In the genomic region with DNA sequence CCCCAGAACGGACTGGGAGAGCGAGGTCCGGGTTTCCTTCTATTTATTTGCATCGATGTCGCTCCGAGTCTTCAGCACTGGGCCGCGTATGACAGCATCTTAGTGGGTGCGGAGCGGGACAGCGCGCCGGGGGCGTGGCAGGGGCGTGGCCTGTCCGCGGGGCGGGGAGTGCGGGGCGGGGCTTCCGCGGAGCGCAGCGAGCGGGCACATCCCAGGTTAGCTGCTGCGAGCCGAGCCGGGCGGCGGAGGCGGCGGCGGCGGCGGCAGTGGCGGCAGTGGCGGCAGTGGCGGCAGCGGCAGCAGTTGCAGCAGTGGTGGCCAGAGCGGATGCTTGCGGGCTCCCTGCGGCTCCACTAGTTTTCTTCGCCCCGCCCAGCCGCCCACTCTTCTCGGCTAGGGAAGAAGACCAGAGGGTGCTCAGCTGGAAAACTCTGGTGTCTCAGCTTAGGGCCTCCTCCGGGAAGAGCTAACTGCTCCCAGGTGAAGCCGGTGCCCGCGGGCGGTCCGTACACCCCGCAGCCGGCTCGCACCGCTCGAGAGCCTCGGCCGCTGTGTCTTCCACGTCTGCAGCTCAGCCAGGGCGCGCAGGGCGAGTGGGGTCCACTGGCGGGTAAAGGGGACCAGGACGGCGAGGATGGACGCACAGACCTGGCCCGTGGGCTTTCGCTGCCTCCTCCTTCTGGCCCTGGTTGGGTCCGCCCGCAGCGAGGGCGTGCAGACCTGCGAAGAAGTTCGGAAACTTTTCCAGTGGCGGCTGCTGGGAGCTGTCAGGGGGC, we compare ENCODE assay signal across 8 cellular contexts. TPM values are rescaled to one million over a fixed set of nuclear protein-coding genes. Genes with fewer than 3 reads are reported as not detected.
DNase-seq lines count a peak whose midpoint lies in the region; ATAC-seq and TF ChIP-seq lines count a peak whose summit lies in the region.

Gene GPC5, plus strand, starts transcription at position 209 of the 776 bp plus-strand sequence.

- H3K9me3 ChIP-seq in CD4-positive, alpha-beta memory T cell (ENCODE audit: control insufficient read depth in 1 of 2, low read length in 2 of 2), result no peaks in the 10 kb centered on the region
- H3K9me3 ChIP-seq in OCI-LY7 (ENCODE audit: low read length), result no peaks in the 10 kb centered on the region

- peak within 1 kb of the TSS in 1 of 2 donors; percentile 46 for H3K4me3 ChIP-seq in CD4-positive, alpha-beta memory T cell (ENCODE audit: low read length in 2 of 2)
- peak within 1 kb of the TSS; percentile 41 for H3K4me3 ChIP-seq in OCI-LY7 (ENCODE audit: low read depth, low read length, poor library complexity, severe bottlenecking)
- peak within 1 kb of the TSS; percentile 44 for H3K4me3 ChIP-seq in fibroblast of mammary gland (ENCODE audit: control insufficient read depth, low read depth, low read length)

- TF ChIP-seq CTCF in OCI-LY7 (conservative IDR thresholded peaks at IDR 0.05; ENCODE audit: low read length) (no peak), fibroblast of mammary gland (conservative IDR thresholded peaks at IDR 0.05; ENCODE audit: control insufficient read depth, insufficient read depth, low read depth, low read length) (no peak), nephron (IDR thresholded peaks at IDR 0.05; ENCODE audit: unreplicated experiment in 3 of 3) (no peak)

- peak within 1 kb of the TSS; percentile 44 for H3K4me2 ChIP-seq in OCI-LY7 (ENCODE audit: low read length)

- peak within 1 kb of the TSS in 2 of 7 donors; percentile 5 to 42 for H3K27ac Mint-ChIP-seq in CD4-positive, alpha-beta memory T cell
- H3K27ac Mint-ChIP-seq in nephron, result no peak within 1 kb of the TSS

- no peaks in the 10 kb centered on the region for H3K36me3 Mint-ChIP-seq in CD4-positive, alpha-beta memory T cell
- no peaks in the 10 kb centered on the region for H3K36me3 Mint-ChIP-seq in activated T-cell treated with anti-CD3 and anti-CD28 coated beads, Interleukin-2, amount 50 U/mL, for 4 hours (ENCODE audit: insufficient read depth)
- no peaks in the 10 kb centered on the region for H3K36me3 Mint-ChIP-seq in nephron (ENCODE audit: low read depth)

- H4K20me1 ChIP-seq in OCI-LY7 (ENCODE audit: insufficient read depth, low read length), result peaks cover 12% of the 10 kb centered on the region; the same call in 1 of the 2 replicates

- peaks cover 17% of the 10 kb centered on the region for H3K4me1 ChIP-seq in CD4-positive, alpha-beta memory T cell (ENCODE audit: insufficient read depth, low read length)
- H3K4me1 ChIP-seq in OCI-LY7 (ENCODE audit: insufficient read depth, low read length, poor library complexity, severe bottlenecking), result peaks cover 10% of the 10 kb centered on the region

- POLR2A ChIA-PET in CD4-positive, alpha-beta memory T cell (lab: Charles Lee; ENCODE audit: partially characterized antibody), result interaction anchor here (0.8 kb wide), 1 partner anchor 52 kb away, joined by 3 read pairs; the partner anchor contains the start of gene MIR17HG
- POLR2A ChIA-PET in OCI-LY7 (lab: Charles Lee), result interaction anchor here (0.9 to 2.0 kb wide), 6 partner anchors 8 to 255 kb away, joined by 3 to 9 read pairs (median 4); partner anchors contain the start of gene MIR17HG

- no peak within 1 kb of the TSS for H3K27ac ChIP-seq in CD4-positive, alpha-beta memory T cell (ENCODE audit: low read depth, low read length)
- no peak within 1 kb of the TSS for H3K27ac ChIP-seq in OCI-LY7 (ENCODE audit: low read depth, low read length, poor library complexity, severe bottlenecking)

- H3K79me2 ChIP-seq in OCI-LY7 (ENCODE audit: insufficient read depth, low read depth, low read length), result no peaks in the 10 kb centered on the region

- H3K36me3 ChIP-seq in CD4-positive, alpha-beta memory T cell (ENCODE audit: insufficient read depth, low read length), result no peaks in the 10 kb centered on the region
- H3K36me3 ChIP-seq in OCI-LY7 (ENCODE audit: insufficient read depth, low read length), result no peaks in the 10 kb centered on the region

- peak within 1 kb of the TSS; percentile 71 to 90 (median 80) for H3K4me3 Mint-ChIP-seq in CD4-positive, alpha-beta memory T cell
- H3K4me3 Mint-ChIP-seq in activated T-cell treated with anti-CD3 and anti-CD28 coated beads, Interleukin-2, amount 50 U/mL, for 4 hours, result peak within 1 kb of the TSS; percentile 72
- peak within 1 kb of the TSS; percentile 85 to 91 (median 85) for H3K4me3 Mint-ChIP-seq in nephron

- ATAC-seq in GM19452 (IDR thresholded peaks at IDR 0.05; ENCODE audit: unreplicated experiment) (peak; percentile 96), HG03521 (IDR thresholded peaks at IDR 0.05; ENCODE audit: unreplicated experiment) (peak; percentile 98)
- ATAC-seq in activated T-cell treated with anti-CD3 and anti-CD28 coated beads, Interleukin-2, amount 50 U/mL, for 4 hours, result peak; percentile 98 to 100
- ATAC-seq in stimulated activated naive CD8-positive, alpha-beta T cell treated with anti-CD3 and anti-CD28 coated beads, Interleukin-15, Interleukin-2, amounts not matched to agents 100 U/mL and 50 U/mL, for 24 hours, result peak; percentile 99

- H3K9me3 Mint-ChIP-seq in CD4-positive, alpha-beta memory T cell, result no peaks in the 10 kb centered on the region
- H3K9me3 Mint-ChIP-seq in activated T-cell treated with anti-CD3 and anti-CD28 coated beads, Interleukin-2, amount 50 U/mL, for 4 hours, result no peaks in the 10 kb centered on the region
- H3K9me3 Mint-ChIP-seq in nephron, result no peaks in the 10 kb centered on the region

- intact Hi-C loops in CD4-positive, alpha-beta memory T cell (cut with micrococcal nuclease), result loop anchor here (1.0 to 2.0 kb wide), 2 partner anchors 49 to 86 kb away; no protein-coding TSS in a partner anchor
- intact Hi-C loops in OCI-LY7 (cut with micrococcal nuclease; ENCODE audit: unreplicated experiment), result no loop called here

- CTCF ChIA-PET in CD4-positive, alpha-beta memory T cell (lab: Charles Lee; ENCODE audit: partially characterized antibody), result interaction anchor here (1.0 to 1.1 kb wide), 3 partner anchors 13 to 49 kb away, joined by 3 to 4 read pairs (median 4); no protein-coding TSS in a partner anchor
- CTCF ChIA-PET in OCI-LY7 (lab: Charles Lee; ENCODE audit: unreplicated experiment), result interaction anchor here (0.5 to 0.9 kb wide), 2 partner anchors 10 to 317 kb away, joined by 3 to 6 read pairs; no protein-coding TSS in a partner anchor

- peaks cover 12% of the 10 kb centered on the region for H3K27me3 ChIP-seq in CD4-positive, alpha-beta memory T cell (ENCODE audit: insufficient read depth, low read length)

- peaks cover 7 to 17% (median 14%) of the 10 kb centered on the region in 4 donors for H3K4me1 Mint-ChIP-seq in CD4-positive, alpha-beta memory T cell
- H3K4me1 Mint-ChIP-seq in activated T-cell treated with anti-CD3 and anti-CD28 coated beads, Interleukin-2, amount 50 U/mL, for 4 hours (ENCODE audit: low read depth), result peaks cover 8% of the 10 kb centered on the region
- no peaks in the 10 kb centered on the region for H3K4me1 Mint-ChIP-seq in nephron

- no peaks in the 10 kb centered on the region for H3K9me2 ChIP-seq in OCI-LY7 (ENCODE audit: insufficient read depth, low read length)

- DNase-seq in CD4-positive, alpha-beta memory T cell, result peak; percentile 74 to 81 (median 79)
- DNase-seq in OCI-LY7 (ENCODE audit: low spot score), result peak; percentile 86
- peak; percentile 85 for DNase-seq in activated T-cell treated with anti-CD3 and anti-CD28 coated beads, Interleukin-2, amount 50 U/mL, for 4 hours
- DNase-seq in fibroblast of mammary gland (ENCODE audit: low read depth), result peak; percentile 43
- peak; percentile 87 for DNase-seq in stimulated activated naive CD8-positive, alpha-beta T cell treated with anti-CD3 and anti-CD28 coated beads, Interleukin-15, Interleukin-2, amounts not matched to agents 100 U/mL and 50 U/mL, for 24 hours

- no TSS peak for BruUV-seq in OCI-LY7 (replicated peaks; lab: Mats Ljungman, UMichigan)

- H2AFZ ChIP-seq in OCI-LY7 (ENCODE audit: low read length), result peak within 1 kb of the TSS; percentile 4; the same call in 1 of the 2 replicates

- peaks cover 23 to 25% of the 10 kb centered on the region in 2 donors for H3K27me3 Mint-ChIP-seq in CD4-positive, alpha-beta memory T cell
- H3K27me3 Mint-ChIP-seq in activated T-cell treated with anti-CD3 and anti-CD28 coated beads, Interleukin-2, amount 50 U/mL, for 4 hours (ENCODE audit: low read depth), result peaks cover 50% of the 10 kb centered on the region
- H3K27me3 Mint-ChIP-seq in nephron (ENCODE audit: low read depth), result peaks cover 89% of the 10 kb centered on the region

RNA-seq across cellular contexts. Expression of gene GPC5, which starts in this region (rescaled TPM):
- total RNA-seq in CD4-positive, alpha-beta memory T cell, result under 1 TPM in 1 of 2 experiments, not detected in 1; 0.14 TPM
- polyA plus RNA-seq in CD4-positive, alpha-beta memory T cell, result not detected
- 1.7 and 2.4 TPM in 2 replicates for total RNA-seq in OCI-LY7 (2014; rRNA removed; shearing (Covaris generic))
- total RNA-seq in OCI-LY7 (2022), result not detected in 2 replicates
- total RNA-seq in activated T-cell treated with anti-CD3 and anti-CD28 coated beads, Interleukin-2, amount 50 U/mL, for 4 hours, result under 1 TPM in 2 of 3 donors, not detected in 1; 0.13 to 0.16 TPM

Comparison
In these comparisons a context has a peak if more than half of its experiments do, and no peak if none do; other contexts are left out.
1. Peak in DNase-seq in CD4-positive, alpha-beta memory T cell; RNA of the gene not detected or under 1 TPM.
2. Peak in DNase-seq and ATAC-seq in activated T-cell treated with anti-CD3 and anti-CD28 coated beads, Interleukin-2, amount 50 U/mL, for 4 hours; RNA of the gene not detected or under 1 TPM.